In genomic region chr16:3645108-3645503, GRCh38 we compare ENCODE assay signal across 1 cellular context.
TF ChIP-seq lines count a peak whose summit lies in the region.

No MANE protein-coding gene starts in this region.

TF ChIP-seq in IMR-90, 13 proteins besides CTCF, POLR2A, EP300 and RAD21:
- no peak for TF ChIP-seq RFX5 (IDR thresholded peaks at IDR 0.05; ENCODE audit: low read depth, low read length)
- no peak for TF ChIP-seq MAFK (IDR thresholded peaks at IDR 0.05; ENCODE audit: low read depth, low read length)
